In genomic region chr22:23979560-23980240, GRCh38 we compare ENCODE assay signal across 10 cellular contexts. TPM values are rescaled to one million over a fixed set of nuclear protein-coding genes. Genes with fewer than 3 reads are reported as not detected.
A peak's percentile ranks its signal among the peaks of the same experiment; 100 is the strongest.
DNase-seq lines count a peak whose midpoint lies in the region; ATAC-seq, FAIRE-seq and TF ChIP-seq lines count a peak whose summit lies in the region.
"Not testable (repeated sequence)": the region's sequence is repeated elsewhere in the genome, so short reads cannot be mapped to it uniquely, and the experiment has no call there.
"Had no signal": no experiment of that assay in that cellular context is flagged by ENCODE, and none has a peak within 500 bp of the region (broad histone marks: within the 10 kb centered on the region; RNA-seq: fewer than 3 reads in every experiment).

Gene GSTT2 (plus strand): TSS chr22:23980134.

- not testable (repeated sequence) for FAIRE-seq in pancreas (lab: Jason Lieb, UNC)

- H3K36me3 ChIP-seq in BE2C; RWPE2 (ENCODE audit: low read depth); left lung; pancreas; aorta (ENCODE audit: control insufficient read depth in 1 of 2, insufficient read depth in 2 of 2, low read length in 1 of 2): not testable (repeated sequence)

- H3K27ac ChIP-seq in RWPE2 (ENCODE audit: poor library complexity, severe bottlenecking); left lung; pancreas; aorta (ENCODE audit: low read depth in 1 of 2, low read length in 2 of 2): not testable (repeated sequence)

- POLR2A ChIA-PET in activated naive CD8-positive, alpha-beta T cell treated with anti-CD3 and anti-CD28 coated beads, Interleukin-2, amount 10 ng/mL, durations not matched to agents 7 days and 5 days (lab: Charles Lee): not testable (repeated sequence)

- WGBS in pancreas, 2 donors: no CpG with 5 or more reads among the region's 41 CpGs
- no CpG with 5 or more reads among the region's 41 CpGs for WGBS in aorta, 2 donors

- H3K36me3 Mint-ChIP-seq in activated naive CD8-positive, alpha-beta T cell treated with anti-CD3 and anti-CD28 coated beads, Interleukin-2, amount 10 ng/mL, durations not matched to agents 7 days and 5 days: not testable (repeated sequence)

- intact Hi-C loops in left cardiac atrium (cut with DNase I) (loop anchor here in 1 of 2 donors (10.0 kb wide), 1 partner anchor 205 kb away; the partner anchor contains the start of gene SUSD2), pancreas (cut with DNase I) (loop anchor here in 1 of 3 donors (10.0 kb wide), 1 partner anchor 55 kb away; no protein-coding TSS in a partner anchor)
- intact Hi-C loops in left lung (cut with DNase I); aorta (cut with DNase I): not testable (repeated sequence)

- not testable (repeated sequence) for H3K4me3 Mint-ChIP-seq in activated naive CD8-positive, alpha-beta T cell treated with anti-CD3 and anti-CD28 coated beads, Interleukin-2, amount 10 ng/mL, durations not matched to agents 7 days and 5 days

- H3K4me3 ChIP-seq in BE2C (ENCODE audit: low read depth, low read length): 0 out of 2 replicates have a peak within 1 kb of the TSS, but pooled peaks have one; percentile 20
- not testable (repeated sequence) for H3K4me3 ChIP-seq in RWPE2 (ENCODE audit: severe bottlenecking); left lung; pancreas; aorta (ENCODE audit: low read length in 2 of 2)
- peak within 1 kb of the TSS; percentile 12 for H3K4me3 ChIP-seq in fibroblast of mammary gland (ENCODE audit: control insufficient read depth, low read depth, low read length)

- H3K4me1 ChIP-seq in BE2C; RWPE2 (ENCODE audit: insufficient read depth, poor library complexity, severe bottlenecking); left lung; pancreas; aorta (ENCODE audit: control insufficient read depth in 1 of 2, insufficient read depth in 2 of 2, low read length in 2 of 2): not testable (repeated sequence)

- H3K27ac Mint-ChIP-seq in activated naive CD8-positive, alpha-beta T cell treated with anti-CD3 and anti-CD28 coated beads, Interleukin-2, amount 10 ng/mL, durations not matched to agents 7 days and 5 days: not testable (repeated sequence)

- DNase-seq in BE2C; RWPE2 (ENCODE audit: low spot score); activated naive CD8-positive, alpha-beta T cell treated with anti-CD3 and anti-CD28 coated beads, Interleukin-2, amount 10 ng/mL, durations not matched to agents 7 days and 5 days; fibroblast of mammary gland (ENCODE audit: low read depth); left cardiac atrium; left lung; pancreas; aorta: not testable (repeated sequence)

- not testable (repeated sequence) for H3K27me3 Mint-ChIP-seq in activated naive CD8-positive, alpha-beta T cell treated with anti-CD3 and anti-CD28 coated beads, Interleukin-2, amount 10 ng/mL, durations not matched to agents 7 days and 5 days

- peak; percentile 88 for ATAC-seq in RWPE2 (ENCODE audit: low read depth)
- peak; percentile 22 for ATAC-seq in activated naive CD8-positive, alpha-beta T cell treated with anti-CD3 and anti-CD28 coated beads, Interleukin-2, amount 10 ng/mL, durations not matched to agents 7 days and 5 days (ENCODE audit: low read depth)
- peak; percentile 95 to 97 for ATAC-seq in left cardiac atrium
- ATAC-seq in left lung: peak; percentile 96
- ATAC-seq in pancreas: peak; percentile 89 to 93 (median 92)
- ATAC-seq in aorta (ENCODE audit: low FRiP score): peak; percentile 91

- not testable (repeated sequence) for H3K4me1 Mint-ChIP-seq in activated naive CD8-positive, alpha-beta T cell treated with anti-CD3 and anti-CD28 coated beads, Interleukin-2, amount 10 ng/mL, durations not matched to agents 7 days and 5 days

- not testable (repeated sequence) for TF ChIP-seq CTCF in BE2C (IDR thresholded peaks at IDR 0.05; ENCODE audit: low read depth, low read length); RWPE2 (IDR thresholded peaks at IDR 0.05; ENCODE audit: poor library complexity, severe bottlenecking); fibroblast of mammary gland (conservative IDR thresholded peaks at IDR 0.05; ENCODE audit: control insufficient read depth, insufficient read depth, low read depth, low read length); left lung (IDR thresholded peaks at IDR 0.05); pancreas (IDR thresholded peaks at IDR 0.05)

- H3K9me3 Mint-ChIP-seq in activated naive CD8-positive, alpha-beta T cell treated with anti-CD3 and anti-CD28 coated beads, Interleukin-2, amount 10 ng/mL, durations not matched to agents 7 days and 5 days: not testable (repeated sequence)

- not testable (repeated sequence) for H3K27me3 ChIP-seq in BE2C; RWPE2 (ENCODE audit: insufficient read depth, poor library complexity, severe bottlenecking); left lung; pancreas; aorta (ENCODE audit: control insufficient read depth in 1 of 2, insufficient read depth in 2 of 2, low read length in 1 of 2)

- H3K9me3 ChIP-seq in BE2C; RWPE2 (ENCODE audit: severe bottlenecking); left lung; pancreas; aorta (ENCODE audit: control insufficient read depth, low read length): not testable (repeated sequence)

RNA-seq across cellular contexts. Expression of gene GSTT2, which starts in this region (rescaled TPM):
- polyA plus RNA-seq in BE2C (2012; ENCODE audit: insufficient read depth, insufficient read length, low read depth): 6.9 TPM
- not detected for total RNA-seq in activated naive CD8-positive, alpha-beta T cell treated with anti-CD3 and anti-CD28 coated beads, Interleukin-2, amount 10 ng/mL, durations not matched to agents 7 days and 5 days
- total RNA-seq in left cardiac atrium: under 1 TPM; 0.38 to 0.65 TPM
- under 1 TPM in 1 of 2 donors, not detected in 1; 0.55 TPM for total RNA-seq in left lung
- total RNA-seq in pancreas: 1 to 10 TPM in 2 of 6 donors, under 1 TPM in 1, not detected in 3; 0.79 to 1.5 (median 1.2) TPM
- polyA plus RNA-seq in pancreas: 1 to 10 TPM in 1 of 2 donors, under 1 TPM in 1; 0.54 to 1.0 TPM
- total RNA-seq in aorta: under 1 TPM in 1 of 2 donors, not detected in 1; 0.94 TPM
- polyA plus RNA-seq in aorta: not detected
- total RNA-seq: K562 had no signal
- polyA plus RNA-seq: CD14-positive monocyte, K562 had no signal

Comparison
In these comparisons a context has a peak if more than half of its experiments do, and no peak if none do; other contexts are left out.
1. Peak in ATAC-seq in activated naive CD8-positive, alpha-beta T cell treated with anti-CD3 and anti-CD28 coated beads, Interleukin-2, amount 10 ng/mL, durations not matched to agents 7 days and 5 days; RNA of the gene not detected or under 1 TPM.
2. Peak in ATAC-seq in left cardiac atrium; RNA of the gene not detected or under 1 TPM.
3. Peak in ATAC-seq in left lung; RNA of the gene not detected or under 1 TPM.
4. Peak in ATAC-seq in aorta; RNA of the gene not detected or under 1 TPM.
5. ATAC-seq: peak in every context shown above with its lines; median percentile 96 in left cardiac atrium; 96 in left lung; 92 in pancreas; 91 in aorta; 88 in RWPE2; 22 in activated naive CD8-positive, alpha-beta T cell treated with anti-CD3 and anti-CD28 coated beads, Interleukin-2, amount 10 ng/mL, durations not matched to agents 7 days and 5 days.